26 cellular contexts compared by ENCODE assay signal in the genomic region with DNA sequence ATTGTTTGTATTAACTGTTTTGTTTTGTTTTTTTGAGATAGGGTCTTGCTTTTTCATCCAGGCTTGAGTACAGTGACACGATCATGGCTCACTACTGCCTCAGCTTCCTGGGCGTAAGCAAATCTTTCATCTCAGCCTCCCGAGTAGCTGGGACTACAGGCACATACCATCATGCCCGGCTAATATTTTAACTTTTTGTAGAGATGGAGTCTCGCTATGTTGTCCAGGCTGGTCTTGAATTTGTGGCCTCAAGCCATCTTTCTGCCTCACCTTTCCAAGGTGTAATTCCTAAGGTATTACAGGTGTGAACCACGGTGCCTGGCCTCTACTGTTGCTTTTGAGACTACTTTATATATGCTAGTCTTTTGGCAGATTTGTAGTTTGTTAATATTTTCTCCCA.
"Had no signal": no experiment of that assay in that cellular context is flagged by ENCODE, and none has a peak within 500 bp of the region (broad histone marks: within the 10 kb centered on the region; RNA-seq: fewer than 3 reads in every experiment).

No MANE protein-coding gene starts in this region.

- DNase-seq: naive thymus-derived CD4-positive, alpha-beta T cell; natural killer cell; occipital lobe; pancreas; retina; sigmoid colon; small intestine; stimulated activated CD4-positive, alpha-beta T cell treated with anti-CD3 and anti-CD28 coated beads, Interleukin-15, amount 100 ng/mL, for 24 hours; stimulated activated CD4-positive, alpha-beta T cell treated with anti-CD3 and anti-CD28 coated beads, Interleukin-2, amount 100 ng/mL, for 24 hours; stimulated activated CD4-positive, alpha-beta T cell treated with anti-CD3 and anti-CD28 coated beads, Interleukin-2, amount 100 ng/mL, for 48 hours; stimulated activated CD4-positive, alpha-beta T cell treated with anti-CD3 and anti-CD28 coated beads, Interleukin-4, amount 100 ng/mL, for 24 hours; stimulated activated naive B cell treated with anti-CD40 and anti-IgM and Interleukin-4, amounts not matched to agents 10 μg/mL and 1 μg/mL and 100 μg/mL, for 72 hours; stimulated activated naive CD4-positive, alpha-beta T cell treated with Interleukin-2 at 50 U/mL for 16 hours; stomach; thyroid gland; transverse colon; upper lobe of left lung had no signal

- H3K4me1 ChIP-seq: prostate gland, thyroid gland had no signal

- H3K36me3 Mint-ChIP-seq: stimulated activated effector memory CD8-positive, alpha-beta T cell treated with anti-CD3 and anti-CD28 coated beads, Interleukin-12 subunit alpha, Interleukin-12 subunit beta, amount 100 ng/mL, for 72 hours had no signal

- H3K27me3 Mint-ChIP-seq: naive thymus-derived CD4-positive, alpha-beta T cell; stimulated activated naive B cell treated with anti-CD40 and anti-IgM and Interleukin-4, amounts not matched to agents 10 μg/mL and 1 μg/mL and 100 μg/mL, for 72 hours; stimulated activated naive CD8-positive, alpha-beta T cell treated with anti-CD3 and anti-CD28 coated beads, Interleukin-15, Interleukin-2, amounts not matched to agents 100 ng/mL and 50 ng/mL, for 24 hours had no signal

- H3K27ac Mint-ChIP-seq: naive thymus-derived CD4-positive, alpha-beta T cell; natural killer cell; nephron; neural progenitor cell; stimulated activated effector memory CD8-positive, alpha-beta T cell treated with anti-CD3 and anti-CD28 coated beads, Interleukin-12 subunit alpha, Interleukin-12 subunit beta, amount 100 ng/mL, for 72 hours; stimulated activated naive B cell treated with anti-CD40 and anti-IgM and Interleukin-4, amounts not matched to agents 10 μg/mL and 1 μg/mL and 100 μg/mL, for 72 hours; stimulated activated naive CD8-positive, alpha-beta T cell treated with anti-CD3 and anti-CD28 coated beads, Interleukin-15, Interleukin-2, amounts not matched to agents 100 ng/mL and 50 ng/mL, for 24 hours had no signal

- H2AFZ ChIP-seq: neural progenitor cell had no signal

- H3K27me3 ChIP-seq: neural progenitor cell, pancreas, right atrium auricular region, right lobe of liver, sigmoid colon, stomach, thyroid gland, transverse colon, upper lobe of left lung, vagina had no signal

- ATAC-seq: naive thymus-derived CD4-positive, alpha-beta T cell; natural killer cell; pancreas; stimulated activated effector memory CD8-positive, alpha-beta T cell treated with anti-CD3 and anti-CD28 coated beads, Interleukin-12 subunit alpha, Interleukin-12 subunit beta, amount 100 ng/mL, for 72 hours; stimulated activated naive B cell treated with anti-CD40 and anti-IgM and Interleukin-4, amounts not matched to agents 10 μg/mL and 1 μg/mL and 100 μg/mL, for 72 hours had no signal

- H3K9me3 ChIP-seq: pancreas, prostate gland, right lobe of liver, sigmoid colon, thyroid gland, vagina had no signal

- H3K36me3 ChIP-seq: neural progenitor cell, pancreas, prostate gland, right atrium auricular region, right lobe of liver, sigmoid colon, stomach, thoracic aorta, thyroid gland, transverse colon, vagina had no signal

- H3K9ac ChIP-seq: neural progenitor cell had no signal

- H3K4me2 ChIP-seq: neural progenitor cell had no signal

- H3K4me3 Mint-ChIP-seq: naive thymus-derived CD4-positive, alpha-beta T cell; natural killer cell; nephron; neural progenitor cell; stimulated activated effector memory CD8-positive, alpha-beta T cell treated with anti-CD3 and anti-CD28 coated beads, Interleukin-12 subunit alpha, Interleukin-12 subunit beta, amount 100 ng/mL, for 72 hours; stimulated activated naive B cell treated with anti-CD40 and anti-IgM and Interleukin-4, amounts not matched to agents 10 μg/mL and 1 μg/mL and 100 μg/mL, for 72 hours; stimulated activated naive CD8-positive, alpha-beta T cell treated with anti-CD3 and anti-CD28 coated beads, Interleukin-15, Interleukin-2, amounts not matched to agents 100 ng/mL and 50 ng/mL, for 24 hours had no signal

- H3K27ac ChIP-seq: neural progenitor cell, pancreas, prostate gland, right atrium auricular region, sigmoid colon, stomach, thyroid gland, transverse colon, vagina had no signal

- H3K4me3 ChIP-seq: neural progenitor cell, pancreas, prostate gland, right atrium auricular region, right lobe of liver, sigmoid colon, stomach, thoracic aorta, thyroid gland, transverse colon, upper lobe of left lung, vagina had no signal
